14 cellular contexts compared by ENCODE assay signal in the genomic region with DNA sequence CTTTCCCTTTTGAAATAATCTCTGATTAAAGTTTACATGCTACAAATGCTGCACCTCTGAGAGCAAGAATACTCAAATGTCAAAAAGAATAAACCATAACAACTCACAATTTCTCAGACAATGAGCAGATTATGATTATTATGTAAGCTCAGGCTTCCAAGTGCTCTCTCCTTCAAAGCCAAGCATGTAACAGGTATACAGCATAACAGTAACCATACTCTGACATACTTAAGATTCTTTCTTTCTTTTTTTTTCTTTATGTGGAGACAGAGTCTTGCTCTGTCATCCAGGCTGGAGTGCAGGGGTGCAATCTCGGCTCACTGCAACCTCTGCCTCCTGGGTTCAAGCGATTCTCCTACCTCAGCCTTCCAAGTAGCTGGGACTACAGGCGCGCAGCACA.
DNase-seq lines count a peak whose midpoint lies in the region; ATAC-seq, FAIRE-seq and TF ChIP-seq lines count a peak whose summit lies in the region.
"Had no signal": no experiment of that assay in that cellular context is flagged by ENCODE, and none has a peak within 500 bp of the region (broad histone marks: within the 10 kb centered on the region; RNA-seq: fewer than 3 reads in every experiment).

No MANE protein-coding gene starts in this region.

- H3K4me3 ChIP-seq in K562 (no peak overlapping the region), mesodermal cell (ENCODE audit: extremely low read depth, insufficient read depth, low read length, poor library complexity, severe bottlenecking) (no peak overlapping the region), tibial artery (no peak overlapping the region)

- H3K4me1 ChIP-seq in K562 (replicated peaks in 1 of 2; ENCODE audit: control insufficient read depth in 2 of 2, insufficient read depth in 2 of 2, low read length in 2 of 2) = peaks cover 14 to 39% of the 10 kb centered on the region in 2 experiments
- H3K4me1 ChIP-seq in mesodermal cell (ENCODE audit: control insufficient read depth, insufficient read depth, low read length, poor library complexity, severe bottlenecking) = peaks cover 22% of the 10 kb centered on the region
- H3K4me1 ChIP-seq in tibial artery = peaks cover 0 to 20% (median 11%) of the 10 kb centered on the region in 4 donors

- H3K9me1 ChIP-seq in K562 (ENCODE audit: control insufficient read depth, insufficient read depth, low read length) = no peaks in the 10 kb centered on the region

- POLR2A ChIA-PET in K562 (lab: Yijun Ruan, JAX) = no interaction called here
- POLR2A ChIA-PET in CD4-positive, alpha-beta T cell (lab: Charles Lee) = no interaction called here

- H3K9ac ChIP-seq in K562 (ENCODE audit: insufficient read depth in 1 of 2, low read depth in 2 of 2, low read length in 2 of 2) = peak overlapping the region in 1 of 2 experiments; percentile 75; a peak in 3 of 4 replicates

- FAIRE-seq in K562 (lab: Jason Lieb, UNC) = no peak
- FAIRE-seq: H54 had no signal

- peak overlapping the region; percentile 23 for H3K27ac Mint-ChIP-seq in activated T-cell treated with anti-CD3 and anti-CD28 coated beads, Interleukin-2, amount 50 U/mL, for 24 hours
- no peak overlapping the region for H3K27ac Mint-ChIP-seq in CD4-positive, alpha-beta T cell

- H3K9me3 Mint-ChIP-seq in activated T-cell treated with anti-CD3 and anti-CD28 coated beads, Interleukin-2, amount 50 U/mL, for 24 hours = no peaks in the 10 kb centered on the region
- no peaks in the 10 kb centered on the region for H3K9me3 Mint-ChIP-seq in CD4-positive, alpha-beta T cell

- H3K27me3 ChIP-seq in K562 (ENCODE audit: control insufficient read depth in 2 of 2, insufficient read depth in 2 of 2, low read length in 2 of 2) (no peaks in the 10 kb centered on the region), tibial artery (no peaks in the 10 kb centered on the region)
- no peaks in the 10 kb centered on the region for H3K27me3 ChIP-seq in CD4-positive, alpha-beta T cell (ENCODE audit: control insufficient read depth, insufficient read depth, low read length)

- H3K4me2 ChIP-seq in K562 (ENCODE audit: insufficient read depth, low read length) = peak overlapping the region; percentile 54; the same call in 1 of the 2 replicates

- no peak for DNase-seq in activated T-cell treated with anti-CD3 and anti-CD28 coated beads, Interleukin-2, amount 50 U/mL, for 24 hours
- DNase-seq in activated T-cell treated with anti-CD3 and anti-CD28 coated beads for 4 hours = no peak
- DNase-seq in K562 (ENCODE audit: extremely low read depth in 1 of 4, low spot score in 3 of 4) = no peak
- no peak for DNase-seq in tibial artery
- DNase-seq in sciatic nerve (ENCODE audit: low spot score) = no peak
- DNase-seq in inferior parietal cortex (ENCODE audit: extremely low spot score) = no peak
- DNase-seq in CD4-positive, alpha-beta T cell = no peak
- DNase-seq: AML-193; central memory CD4-positive, alpha-beta T cell; midbrain; MV-4-11; NCI-H524 treated with DMSO at 0.1 percent for 48 hours had no signal

- no peaks in the 10 kb centered on the region for H4K20me1 ChIP-seq in K562 (replicated peaks; ENCODE audit: control insufficient read depth, insufficient read depth, low read length)

- peak overlapping the region; percentile 92; the same call in 2 of the 3 replicates for H3K27ac ChIP-seq in K562 (ENCODE audit: extremely low read depth, low read depth, low read length)
- peak overlapping the region; percentile 99 for H3K27ac ChIP-seq in mesodermal cell (ENCODE audit: low read depth, low read length, severe bottlenecking)
- H3K27ac ChIP-seq in tibial artery = peak overlapping the region; percentile 71 to 80
- H3K27ac ChIP-seq in CD4-positive, alpha-beta T cell (ENCODE audit: low read depth, low read length) = no peak overlapping the region

- H3K4me1 Mint-ChIP-seq in activated T-cell treated with anti-CD3 and anti-CD28 coated beads, Interleukin-2, amount 50 U/mL, for 24 hours (ENCODE audit: low read depth) = peaks cover 23% of the 10 kb centered on the region
- H3K4me1 Mint-ChIP-seq in CD4-positive, alpha-beta T cell (ENCODE audit: low read depth) = peaks cover 10% of the 10 kb centered on the region

- no peak for TF ChIP-seq RAD21 in K562 (CRISPR knock-in tag; conservative IDR thresholded peaks at IDR 0.05 in 1 of 2, IDR thresholded peaks at IDR 0.05 in 1 of 2)

- TF ChIP-seq CTCF in K562 (IDR thresholded peaks at IDR 0.05 in 2 of 3, conservative IDR thresholded peaks at IDR 0.05 in 1 of 3; ENCODE audit: insufficient read depth in 2 of 3, low read depth in 1 of 3, low read length in 3 of 3) (no peak), tibial artery (IDR thresholded peaks at IDR 0.05) (no peak)
- no peak for TF ChIP-seq CTCF in CD4-positive, alpha-beta T cell (IDR thresholded peaks at IDR 0.05)

- intact Hi-C loops in K562 (cut with micrococcal nuclease) (no loop called here), tibial artery (cut with DNase I; ENCODE audit: low total_unique reads) (no loop called here), sciatic nerve (cut with DNase I) (no loop called here)
- intact Hi-C loops in CD4-positive, alpha-beta T cell (cut with DNase I, micrococcal nuclease) = no loop called here

- H3K79me2 ChIP-seq in K562 (ENCODE audit: control insufficient read depth, insufficient read depth, low read length) = peaks cover 32% of the 10 kb centered on the region

- no peaks in the 10 kb centered on the region; the same call in 2 of the 3 replicates for H3K36me3 ChIP-seq in K562 (ENCODE audit: control insufficient read depth, insufficient read depth, low read length)
- peaks cover 8% of the 10 kb centered on the region for H3K36me3 ChIP-seq in mesodermal cell (ENCODE audit: control insufficient read depth, insufficient read depth, low read length)
- no peaks in the 10 kb centered on the region for H3K36me3 ChIP-seq in tibial artery

- no peak for TF ChIP-seq EP300 in K562 (IDR thresholded peaks at IDR 0.05; ENCODE audit: low read length)

- H2AFZ ChIP-seq in K562 (ENCODE audit: low read depth, low read length) = peak overlapping the region; percentile 20; the same call in 1 of the 2 replicates

- ATAC-seq in K562 = peak; percentile 6
- ATAC-seq in sciatic nerve = no peak
- ATAC-seq in CD4-positive, alpha-beta T cell (ENCODE audit: poor library complexity) = no peak

- H3K9me3 ChIP-seq in K562 (replicated peaks; ENCODE audit: control insufficient read depth, insufficient read depth, low read depth, low read length) (no peaks in the 10 kb centered on the region), mesodermal cell (ENCODE audit: control insufficient read depth, low read length) (no peaks in the 10 kb centered on the region), tibial artery (no peaks in the 10 kb centered on the region)
- no peaks in the 10 kb centered on the region for H3K9me3 ChIP-seq in CD4-positive, alpha-beta T cell (ENCODE audit: control insufficient read depth, low read length)

- H3K4me3 Mint-ChIP-seq in activated T-cell treated with anti-CD3 and anti-CD28 coated beads, Interleukin-2, amount 50 U/mL, for 24 hours = no peak overlapping the region
- H3K4me3 Mint-ChIP-seq in CD4-positive, alpha-beta T cell = no peak overlapping the region

- in situ Hi-C loops in K562 (cut with MboI) = no loop called here

- peaks cover 17% of the 10 kb centered on the region for H3K36me3 Mint-ChIP-seq in activated T-cell treated with anti-CD3 and anti-CD28 coated beads, Interleukin-2, amount 50 U/mL, for 24 hours (ENCODE audit: low read depth)
- peaks cover 5% of the 10 kb centered on the region for H3K36me3 Mint-ChIP-seq in CD4-positive, alpha-beta T cell (ENCODE audit: low read depth)

- no TSS peak for BruUV-seq in K562 (replicated peaks; lab: Mats Ljungman, UMichigan)

- 64% methylated on average over 4 of the region's 4 CpGs for WGBS in K562 (ENCODE audit: insufficient coverage, low coverage, missing lambda C conversion rate)
- 87 to 94% methylated on average over 2 to 4 of the region's 4 CpGs for WGBS in mesodermal cell (ENCODE audit: insufficient coverage in 2 of 2), 2 experiments

- CTCF ChIA-PET in K562 (lab: Yijun Ruan, JAX; ENCODE audit: low intra/inter-chr PET ratio) = no interaction called here
- CTCF ChIA-PET in CD4-positive, alpha-beta T cell (lab: Charles Lee) = no interaction called here

- TF ChIP-seq POLR2A in K562 (conservative IDR thresholded peaks at IDR 0.05) = no peak

- H3K27me3 Mint-ChIP-seq in activated T-cell treated with anti-CD3 and anti-CD28 coated beads, Interleukin-2, amount 50 U/mL, for 24 hours = no peaks in the 10 kb centered on the region
- no peaks in the 10 kb centered on the region for H3K27me3 Mint-ChIP-seq in CD4-positive, alpha-beta T cell

TF ChIP-seq in K562, 482 proteins besides CTCF, POLR2A, EP300 and RAD21 (continues in another document):
- TF ChIP-seq, protein P1, sequence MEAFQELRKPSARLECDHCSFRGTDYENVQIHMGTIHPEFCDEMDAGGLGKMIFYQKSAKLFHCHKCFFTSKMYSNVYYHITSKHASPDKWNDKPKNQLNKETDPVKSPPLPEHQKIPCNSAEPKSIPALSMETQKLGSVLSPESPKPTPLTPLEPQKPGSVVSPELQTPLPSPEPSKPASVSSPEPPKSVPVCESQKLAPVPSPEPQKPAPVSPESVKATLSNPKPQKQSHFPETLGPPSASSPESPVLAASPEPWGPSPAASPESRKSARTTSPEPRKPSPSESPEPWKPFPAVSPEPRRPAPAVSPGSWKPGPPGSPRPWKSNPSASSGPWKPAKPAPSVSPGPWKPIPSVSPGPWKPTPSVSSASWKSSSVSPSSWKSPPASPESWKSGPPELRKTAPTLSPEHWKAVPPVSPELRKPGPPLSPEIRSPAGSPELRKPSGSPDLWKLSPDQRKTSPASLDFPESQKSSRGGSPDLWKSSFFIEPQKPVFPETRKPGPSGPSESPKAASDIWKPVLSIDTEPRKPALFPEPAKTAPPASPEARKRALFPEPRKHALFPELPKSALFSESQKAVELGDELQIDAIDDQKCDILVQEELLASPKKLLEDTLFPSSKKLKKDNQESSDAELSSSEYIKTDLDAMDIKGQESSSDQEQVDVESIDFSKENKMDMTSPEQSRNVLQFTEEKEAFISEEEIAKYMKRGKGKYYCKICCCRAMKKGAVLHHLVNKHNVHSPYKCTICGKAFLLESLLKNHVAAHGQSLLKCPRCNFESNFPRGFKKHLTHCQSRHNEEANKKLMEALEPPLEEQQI (IDR thresholded peaks at IDR 0.05) = no peak
- TF ChIP-seq MAFG (tag; conservative IDR thresholded peaks at IDR 0.05) = 0 out of 2 replicates have a peak, but pooled peaks have one; percentile 18
- TF ChIP-seq C11orf30 (IDR thresholded peaks at IDR 0.05; ENCODE audit: low read depth) = peak; percentile 7; the same call in 1 of the 2 replicates
